ENCODE assay signal across 8 cellular contexts in genomic region chr14:72146241-72146640, GRCh38.
"Had no signal": no experiment of that assay in that cellular context is flagged by ENCODE, and none has a peak within 500 bp of the region (broad histone marks: within the 10 kb centered on the region; RNA-seq: fewer than 3 reads in every experiment).

No MANE protein-coding gene starts in this region.

- H3K4me3 ChIP-seq: GM23248, GM23338, HAP-1 had no signal

- H3K9me3 ChIP-seq: HAP-1 had no signal

- DNase-seq: GM23248, GOT3, H7, H9, HCEC 1CT, HFFc6 had no signal

- H3K36me3 ChIP-seq: HAP-1 had no signal

- H2AFZ ChIP-seq: GM23248, GM23338 had no signal

- H3K27ac ChIP-seq: GM23248 had no signal

- H3K9ac ChIP-seq: GM23248 had no signal

- H3K4me1 ChIP-seq: HAP-1 had no signal

- H3K4me2 ChIP-seq: GM23338 had no signal
